In genomic region chr17:32646941-32647340, GRCh38 we compare ENCODE assay signal across 27 cellular contexts.
"Had no signal": no experiment of that assay in that cellular context is flagged by ENCODE, and none has a peak within 500 bp of the region (broad histone marks: within the 10 kb centered on the region; RNA-seq: fewer than 3 reads in every experiment).

No MANE protein-coding gene starts in this region.

- H3K4me1 ChIP-seq: colonic mucosa, esophagus muscularis mucosa, esophagus squamous epithelium, foreskin keratinocyte, gastrocnemius medialis, gastroesophageal sphincter, heart left ventricle, heart right ventricle had no signal

- FAIRE-seq: colon, endometrium, endothelial cell of umbilical vein, frontal cortex had no signal

- ATAC-seq: effector memory CD8-positive, alpha-beta T cell; esophagus mucosa; foreskin keratinocyte; gastrocnemius medialis; gastroesophageal sphincter; heart left ventricle; heart right ventricle had no signal

- H3K9me3 ChIP-seq: colonic mucosa, gastrocnemius medialis had no signal

- H3K4me3 ChIP-seq: colonic mucosa, coronary artery, dorsolateral prefrontal cortex, esophagus muscularis mucosa, esophagus squamous epithelium, gastrocnemius medialis, gastroesophageal sphincter, heart left ventricle, heart right ventricle had no signal

- DNase-seq: colonic mucosa; cortex of kidney; dermis blood vessel endothelial cell; dorsolateral prefrontal cortex; effector CD4-positive, alpha-beta T cell; effector CD8-positive, alpha-beta T cell; effector memory CD4-positive, alpha-beta T cell; effector memory CD8-positive, alpha-beta T cell; esophagus squamous epithelium; foreskin fibroblast; foreskin keratinocyte; foreskin melanocyte; gastrocnemius medialis; glutamatergic neuron; head of caudate nucleus; heart left ventricle; heart right ventricle had no signal

- H3K4me3 Mint-ChIP-seq: dendritic cell treated with granulocyte-macrophage colony-stimulating factor and Interleukin-4, amounts not matched to agents 40 ng/mL and 50 ng/mL, for 4 days; effector memory CD8-positive, alpha-beta T cell had no signal

- H3K27me3 ChIP-seq: colonic mucosa, dorsolateral prefrontal cortex, esophagus muscularis mucosa, esophagus squamous epithelium, foreskin keratinocyte, gastrocnemius medialis, gastroesophageal sphincter, heart left ventricle, heart right ventricle had no signal

- H3K27me3 Mint-ChIP-seq: dendritic cell treated with granulocyte-macrophage colony-stimulating factor and Interleukin-4, amounts not matched to agents 40 ng/mL and 50 ng/mL, for 4 days had no signal

- H3K27ac ChIP-seq: colonic mucosa, coronary artery, dorsolateral prefrontal cortex, epithelial cell of prostate, esophagus muscularis mucosa, esophagus squamous epithelium, foreskin keratinocyte, gastrocnemius medialis, gastroesophageal sphincter, heart left ventricle, heart right ventricle had no signal

- H3K27ac Mint-ChIP-seq: dendritic cell treated with granulocyte-macrophage colony-stimulating factor and Interleukin-4, amounts not matched to agents 40 ng/mL and 50 ng/mL, for 4 days; effector memory CD8-positive, alpha-beta T cell had no signal

- H3K36me3 ChIP-seq: gastrocnemius medialis had no signal
